24 cellular contexts compared by ENCODE assay signal in genomic region chr9:35311891-35312639, GRCh38.
DNase-seq lines count a peak whose midpoint lies in the region; ATAC-seq, FAIRE-seq and TF ChIP-seq lines count a peak whose summit lies in the region.
"Had no signal": no experiment of that assay in that cellular context is flagged by ENCODE, and none has a peak within 500 bp of the region (broad histone marks: within the 10 kb centered on the region; RNA-seq: fewer than 3 reads in every experiment).

No MANE protein-coding gene starts in this region.

- FAIRE-seq in D721Med (lab: Jason Lieb, UNC): no peak
- FAIRE-seq: H1, HTR-8/SVneo had no signal

- H3K36me3 Mint-ChIP-seq in progenitor cell of endocrine pancreas (ENCODE audit: insufficient read depth): peaks cover 19% of the 10 kb centered on the region
- H3K36me3 Mint-ChIP-seq in activated naive CD4-positive, alpha-beta T cell treated with anti-CD3 and anti-CD28 coated beads, Interleukin-2, amount 10 ng/mL, durations not matched to agents 7 days and 5 days: no peaks in the 10 kb centered on the region
- H3K36me3 Mint-ChIP-seq: activated naive CD4-positive, alpha-beta T cell treated with anti-CD3 and anti-CD28 coated beads, Interleukin-2, amount 50 U/mL, for 24 hours; CD8-positive, alpha-beta memory T cell had no signal

- H3K4me2 ChIP-seq in PC-3 (ENCODE audit: low read length): no peak overlapping the region

- ATAC-seq in PC-3 (peak; percentile 76), Right ventricle myocardium superior (ENCODE audit: poor library complexity) (peak; percentile 92), GM18520 (IDR thresholded peaks at IDR 0.05; ENCODE audit: unreplicated experiment) (no peak)
- ATAC-seq: activated CD8-positive, alpha-beta T cell treated with anti-CD3 and anti-CD28 coated beads, Interleukin-2, amount 10 ng/mL, durations not matched to agents 7 days and 5 days had no signal

- no peaks in the 10 kb centered on the region for H3K9me2 ChIP-seq in PC-3 (replicated peaks; ENCODE audit: low read length)

- H3K36me3 ChIP-seq in PC-3 (ENCODE audit: low read depth, low read length): no peaks in the 10 kb centered on the region

- H3K27me3 ChIP-seq in PC-3 (ENCODE audit: low read length): no peaks in the 10 kb centered on the region
- H3K27me3 ChIP-seq: esophagus squamous epithelium had no signal

- H3K4me1 ChIP-seq in PC-3 (ENCODE audit: insufficient read depth, low read length): 0 out of 2 replicates have a peak, but pooled peaks cover 4% of the 10 kb centered on the region
- H3K4me1 ChIP-seq: esophagus squamous epithelium had no signal

- H3K4me3 ChIP-seq in PC-3 (ENCODE audit: low read length): no peak overlapping the region
- H3K4me3 ChIP-seq: esophagus squamous epithelium had no signal

- no TSS peak for BruUV-seq in PC-3 (replicated peaks; lab: Mats Ljungman, UMichigan)

- no peaks in the 10 kb centered on the region for H3F3A ChIP-seq in PC-3 (ENCODE audit: low read length, unreplicated experiment)

- H3K27ac Mint-ChIP-seq in progenitor cell of endocrine pancreas: peak overlapping the region; percentile 17
- H3K27ac Mint-ChIP-seq in activated naive CD4-positive, alpha-beta T cell treated with anti-CD3 and anti-CD28 coated beads, Interleukin-2, amount 10 ng/mL, durations not matched to agents 7 days and 5 days: no peak overlapping the region
- H3K27ac Mint-ChIP-seq: activated CD8-positive, alpha-beta T cell treated with anti-CD3 and anti-CD28 coated beads, Interleukin-2, amount 10 ng/mL, durations not matched to agents 7 days and 5 days; activated naive CD4-positive, alpha-beta T cell treated with anti-CD3 and anti-CD28 coated beads, Interleukin-2, amount 50 U/mL, for 24 hours; activated T-cell treated with anti-CD3 and anti-CD28 coated beads, Interleukin-2, amount 50 U/mL, for 24 hours; CD8-positive, alpha-beta memory T cell; T-helper 1 cell treated with Interleukin-12 subunit alpha and Interleukin-12 subunit beta and Interleukin-4 antibody, amounts not matched to agents 30 μg/mL and 1 μg/mL, for 36 hours had no signal

- CTCF ChIA-PET in PC-3 (lab: Charles Lee): no interaction called here
- CTCF ChIA-PET in activated naive CD4-positive, alpha-beta T cell treated with anti-CD3 and anti-CD28 coated beads, Interleukin-2, amount 10 ng/mL, durations not matched to agents 7 days and 5 days (lab: Charles Lee): no interaction called here

- H3K4me1 Mint-ChIP-seq in progenitor cell of endocrine pancreas (ENCODE audit: low read depth): no peaks in the 10 kb centered on the region
- no peaks in the 10 kb centered on the region for H3K4me1 Mint-ChIP-seq in activated naive CD4-positive, alpha-beta T cell treated with anti-CD3 and anti-CD28 coated beads, Interleukin-2, amount 10 ng/mL, durations not matched to agents 7 days and 5 days
- H3K4me1 Mint-ChIP-seq: activated naive CD4-positive, alpha-beta T cell treated with anti-CD3 and anti-CD28 coated beads, Interleukin-2, amount 50 U/mL, for 24 hours; CD8-positive, alpha-beta memory T cell had no signal

- DNase-seq in AG20443 (ENCODE audit: low spot score): peak; percentile 27
- DNase-seq in PC-3: peak; percentile 11
- DNase-seq in Right ventricle myocardium superior: no peak
- no peak for DNase-seq in progenitor cell of endocrine pancreas (ENCODE audit: low spot score, unreplicated experiment)
- DNase-seq in activated naive CD4-positive, alpha-beta T cell treated with anti-CD3 and anti-CD28 coated beads, Interleukin-2, amount 10 ng/mL, durations not matched to agents 7 days and 5 days: no peak
- no peak for DNase-seq in T1000 (lab: John Stamatoyannopoulos, UW)
- no peak for DNase-seq in D721Med (ENCODE audit: insufficient read length, low spot score)
- DNase-seq: activated CD4-positive, CD25-positive, alpha-beta regulatory T cell; activated CD8-positive, alpha-beta T cell treated with anti-CD3 and anti-CD28 coated beads, Interleukin-2, amount 10 ng/mL, durations not matched to agents 7 days and 5 days; activated T-cell treated with anti-CD3 and anti-CD28 coated beads, Interleukin-2, amount 50 U/mL, for 24 hours; CD8-positive, alpha-beta memory T cell; effector memory CD4-positive, alpha-beta T cell; esophagus squamous epithelium; kidney glomerular epithelial cell; midbrain; NCI-H2107; NCI-H510A; SIG-M5; stimulated activated CD4-positive, alpha-beta T cell treated with anti-CD3 and anti-CD28 coated beads, Interleukin-15, amount 100 ng/mL, for 24 hours had no signal

- no peaks in the 10 kb centered on the region for H3K79me2 ChIP-seq in PC-3 (ENCODE audit: low read length)

- no peaks in the 10 kb centered on the region for H4K20me1 ChIP-seq in PC-3 (ENCODE audit: low read length)

- H3K27me3 Mint-ChIP-seq in progenitor cell of endocrine pancreas: no peaks in the 10 kb centered on the region
- peaks cover 16% of the 10 kb centered on the region for H3K27me3 Mint-ChIP-seq in activated naive CD4-positive, alpha-beta T cell treated with anti-CD3 and anti-CD28 coated beads, Interleukin-2, amount 10 ng/mL, durations not matched to agents 7 days and 5 days

- no peak overlapping the region for H3K4me3 Mint-ChIP-seq in progenitor cell of endocrine pancreas (ENCODE audit: low read depth)
- no peak overlapping the region for H3K4me3 Mint-ChIP-seq in activated naive CD4-positive, alpha-beta T cell treated with anti-CD3 and anti-CD28 coated beads, Interleukin-2, amount 10 ng/mL, durations not matched to agents 7 days and 5 days
- H3K4me3 Mint-ChIP-seq: activated CD8-positive, alpha-beta T cell treated with anti-CD3 and anti-CD28 coated beads, Interleukin-2, amount 10 ng/mL, durations not matched to agents 7 days and 5 days; activated naive CD4-positive, alpha-beta T cell treated with anti-CD3 and anti-CD28 coated beads, Interleukin-2, amount 50 U/mL, for 24 hours; activated T-cell treated with anti-CD3 and anti-CD28 coated beads, Interleukin-2, amount 50 U/mL, for 24 hours; CD8-positive, alpha-beta memory T cell; T-helper 1 cell treated with Interleukin-12 subunit alpha and Interleukin-12 subunit beta and Interleukin-4 antibody, amounts not matched to agents 30 μg/mL and 1 μg/mL, for 36 hours had no signal

- H2AFZ ChIP-seq in PC-3 (ENCODE audit: low read length): no peak overlapping the region

- POLR2A ChIA-PET in PC-3 (lab: Charles Lee; ENCODE audit: unreplicated experiment): interaction anchor here (0.7 kb wide), 1 partner anchor 35 kb away, joined by 8 read pairs; no protein-coding TSS in a partner anchor

- H3K9me3 ChIP-seq in PC-3 (ENCODE audit: low read length): no peaks in the 10 kb centered on the region
- H3K9me3 ChIP-seq: esophagus squamous epithelium had no signal

- H3K9ac ChIP-seq in PC-3 (ENCODE audit: low read length): no peak overlapping the region

- no peaks in the 10 kb centered on the region for H3K9me3 Mint-ChIP-seq in progenitor cell of endocrine pancreas (ENCODE audit: low read depth)
- no peaks in the 10 kb centered on the region for H3K9me3 Mint-ChIP-seq in activated naive CD4-positive, alpha-beta T cell treated with anti-CD3 and anti-CD28 coated beads, Interleukin-2, amount 10 ng/mL, durations not matched to agents 7 days and 5 days
- H3K9me3 Mint-ChIP-seq: activated naive CD4-positive, alpha-beta T cell treated with anti-CD3 and anti-CD28 coated beads, Interleukin-2, amount 50 U/mL, for 24 hours; activated T-cell treated with anti-CD3 and anti-CD28 coated beads, Interleukin-2, amount 50 U/mL, for 24 hours; CD8-positive, alpha-beta memory T cell; T-helper 1 cell treated with Interleukin-12 subunit alpha and Interleukin-12 subunit beta and Interleukin-4 antibody, amounts not matched to agents 30 μg/mL and 1 μg/mL, for 36 hours had no signal

- intact Hi-C loops in PC-3 (cut with micrococcal nuclease): no loop called here
- intact Hi-C loops in Right ventricle myocardium superior (cut with DNase I): loop anchor here (10.0 kb wide), 1 partner anchor 163 kb away; no protein-coding TSS in a partner anchor

- TF ChIP-seq CTCF in PC-3 (conservative IDR thresholded peaks at IDR 0.05; ENCODE audit: low read depth, low read length) (no peak), progenitor cell of endocrine pancreas (IDR thresholded peaks at IDR 0.05; ENCODE audit: unreplicated experiment) (no peak), D721Med (IDR thresholded peaks at IDR 0.05; ENCODE audit: insufficient read depth, missing control alignments) (no peak)

- no peak overlapping the region for H3K27ac ChIP-seq in PC-3 (ENCODE audit: low read length)

Comparison
In these comparisons a context has a peak if more than half of its experiments do, and no peak if none do; other contexts are left out.
1. DNase-seq: peak in AG20443 (single experiment) and PC-3 (single experiment); none in Right ventricle myocardium superior (single experiment), progenitor cell of endocrine pancreas (single experiment), activated naive CD4-positive, alpha-beta T cell treated with anti-CD3 and anti-CD28 coated beads, Interleukin-2, amount 10 ng/mL, durations not matched to agents 7 days and 5 days (single experiment), T1000 (single experiment) and D721Med (single experiment).